Comparison of ENCODE assay signal across 8 cellular contexts in genomic region chr11:113675003-113675471, GRCh38. TPM values are rescaled to one million over a fixed set of nuclear protein-coding genes. Genes with fewer than 3 reads are reported as not detected.
A peak's percentile ranks its signal among the peaks of the same experiment; 100 is the strongest.
DNase-seq lines count a peak whose midpoint lies in the region; ATAC-seq and TF ChIP-seq lines count a peak whose summit lies in the region.

No MANE protein-coding gene starts in this region.

- H3K36me3 Mint-ChIP-seq in activated CD8-positive, alpha-beta memory T cell treated with anti-CD3 and anti-CD28 coated beads, Interleukin-2, amount 10 ng/mL, durations not matched to agents 7 days and 5 days, result peaks cover 2% of the 10 kb centered on the region

- CTCF ChIA-PET in activated CD8-positive, alpha-beta memory T cell treated with anti-CD3 and anti-CD28 coated beads, Interleukin-2, amount 10 ng/mL, durations not matched to agents 7 days and 5 days (lab: Charles Lee), result interaction anchor here (0.6 to 1.6 kb wide), 5 partner anchors 20 to 1395 kb away, joined by 3 to 5 read pairs (median 5); no protein-coding TSS in a partner anchor

- H3K27ac ChIP-seq in WERI-Rb-1, result no peak overlapping the region

- peak; percentile 87 for DNase-seq in activated CD8-positive, alpha-beta memory T cell treated with anti-CD3 and anti-CD28 coated beads, Interleukin-2, amount 10 ng/mL, durations not matched to agents 7 days and 5 days
- DNase-seq in activated CD8-positive, alpha-beta memory T cell treated with anti-CD3 and anti-CD28 coated beads for 24 hours, result no peak
- DNase-seq in activated CD8-positive, alpha-beta memory T cell treated with anti-CD3 and anti-CD28 coated beads, Interleukin-2, amount 50 U/mL, for 48 hours, result peak; percentile 60
- peak; percentile 54 for DNase-seq in stimulated activated CD8-positive, alpha-beta memory T cell treated with anti-CD3 and anti-CD28 coated beads, Interleukin-4, amount 100 ng/mL, for 48 hours
- DNase-seq in NCI-H1436 (lab: John Stamatoyannopoulos, UW), result no peak
- DNase-seq in WERI-Rb-1, result no peak
- DNase-seq in activated gamma-delta T cell (lab: John Stamatoyannopoulos, UW), result no peak

- peaks cover 5% of the 10 kb centered on the region for H3K27me3 Mint-ChIP-seq in activated CD8-positive, alpha-beta memory T cell treated with anti-CD3 and anti-CD28 coated beads, Interleukin-2, amount 10 ng/mL, durations not matched to agents 7 days and 5 days

- TF ChIP-seq CTCF in WERI-Rb-1 (IDR thresholded peaks at IDR 0.05; ENCODE audit: low read depth, low read length), result no peak

- H3K27ac Mint-ChIP-seq in activated CD8-positive, alpha-beta memory T cell treated with anti-CD3 and anti-CD28 coated beads, Interleukin-2, amount 10 ng/mL, durations not matched to agents 7 days and 5 days, result peak overlapping the region; percentile 64

- no peak overlapping the region for H3K4me3 Mint-ChIP-seq in activated CD8-positive, alpha-beta memory T cell treated with anti-CD3 and anti-CD28 coated beads, Interleukin-2, amount 10 ng/mL, durations not matched to agents 7 days and 5 days

- H3K4me3 ChIP-seq in WERI-Rb-1 (ENCODE audit: low read depth, low read length), result no peak overlapping the region

- peak; percentile 91 for ATAC-seq in activated CD8-positive, alpha-beta memory T cell treated with anti-CD3 and anti-CD28 coated beads, Interleukin-2, amount 10 ng/mL, durations not matched to agents 7 days and 5 days
- peak; percentile 93 for ATAC-seq in HG03060 (IDR thresholded peaks at IDR 0.05; ENCODE audit: low read depth, unreplicated experiment)

- H3K4me1 Mint-ChIP-seq in activated CD8-positive, alpha-beta memory T cell treated with anti-CD3 and anti-CD28 coated beads, Interleukin-2, amount 10 ng/mL, durations not matched to agents 7 days and 5 days, result peaks cover 39% of the 10 kb centered on the region

- H3K9me3 Mint-ChIP-seq in activated CD8-positive, alpha-beta memory T cell treated with anti-CD3 and anti-CD28 coated beads, Interleukin-2, amount 10 ng/mL, durations not matched to agents 7 days and 5 days (ENCODE audit: low read depth), result no peaks in the 10 kb centered on the region

- H3K36me3 ChIP-seq in WERI-Rb-1, result no peaks in the 10 kb centered on the region

- H3K27me3 ChIP-seq in WERI-Rb-1 (ENCODE audit: insufficient read depth, low read depth, severe bottlenecking), result no peaks in the 10 kb centered on the region

- no peaks in the 10 kb centered on the region for H3K9me3 ChIP-seq in WERI-Rb-1 (ENCODE audit: severe bottlenecking)

RNA-seq across cellular contexts. Expression of gene TMPRSS5, which starts 31.1 kb away (rescaled TPM):
- under 1 TPM; 0.61 to 0.91 TPM for total RNA-seq in activated CD8-positive, alpha-beta memory T cell treated with anti-CD3 and anti-CD28 coated beads, Interleukin-2, amount 10 ng/mL, durations not matched to agents 7 days and 5 days

Comparison
In these comparisons a context has a peak if more than half of its experiments do, and no peak if none do; other contexts are left out.
1. DNase-seq: peak in activated CD8-positive, alpha-beta memory T cell treated with anti-CD3 and anti-CD28 coated beads, Interleukin-2, amount 10 ng/mL, durations not matched to agents 7 days and 5 days (single experiment), activated CD8-positive, alpha-beta memory T cell treated with anti-CD3 and anti-CD28 coated beads, Interleukin-2, amount 50 U/mL, for 48 hours (single experiment) and stimulated activated CD8-positive, alpha-beta memory T cell treated with anti-CD3 and anti-CD28 coated beads, Interleukin-4, amount 100 ng/mL, for 48 hours (single experiment); none in activated CD8-positive, alpha-beta memory T cell treated with anti-CD3 and anti-CD28 coated beads for 24 hours (single experiment), NCI-H1436 (single experiment), WERI-Rb-1 (single experiment) and activated gamma-delta T cell (single experiment).